ENCODE assay signal across 24 cellular contexts in genomic region chr3:56365905-56366640, GRCh38.
DNase-seq lines count a peak whose midpoint lies in the region; ATAC-seq and TF ChIP-seq lines count a peak whose summit lies in the region.
"Had no signal": no experiment of that assay in that cellular context is flagged by ENCODE, and none has a peak within 500 bp of the region (broad histone marks: within the 10 kb centered on the region; RNA-seq: fewer than 3 reads in every experiment).

No MANE protein-coding gene starts in this region.

- TF ChIP-seq CTCF in smooth muscle cell (IDR thresholded peaks at IDR 0.05; ENCODE audit: borderline replicate concordance, insufficient read depth, poor library complexity, severe bottlenecking): no peak
- no peak for TF ChIP-seq CTCF in uterus (IDR thresholded peaks at IDR 0.05)
- no peak for TF ChIP-seq CTCF in thyroid gland (IDR thresholded peaks at IDR 0.05)

- DNase-seq in NCI-H446 treated with DMSO at 0.1 percent for 48 hours (lab: John Stamatoyannopoulos, UW) (peak; percentile 47), caudate nucleus (lab: John Stamatoyannopoulos, UW) (peak in 3 of 61 donors; percentile 2 to 35 (median 6)), smooth muscle cell (lab: John Stamatoyannopoulos, UW; ENCODE audit: unreplicated experiment) (no peak), uterus (no peak), thyroid gland (no peak)
- DNase-seq: activated CD4-positive, alpha-beta memory T cell treated with anti-CD3 and anti-CD28 coated beads, Interleukin-2, amount 10 ng/mL, durations not matched to agents 7 days and 5 days; activated CD4-positive, CD25-positive, alpha-beta regulatory T cell treated with anti-CD3 and anti-CD28 coated beads, Interleukin-2, amount 50 U/mL, for 72 hours; activated CD8-positive, alpha-beta memory T cell treated with anti-CD3 and anti-CD28 coated beads, Interleukin-2, amount 50 U/mL, for 48 hours; Caco-2; DND-41; heart left ventricle; Karpas-422; mammary epithelial cell; NCI-H1417 treated with DMSO at 0.1 percent for 48 hours; NCI-H226; NCI-H748 treated with DMSO at 0.1 percent for 48 hours; RPMI8226; stomach; trophoblast cell had no signal

- H3K27me3 ChIP-seq in smooth muscle cell (ENCODE audit: low read depth) (no peaks in the 10 kb centered on the region), uterus (no peaks in the 10 kb centered on the region), thyroid gland (no peaks in the 10 kb centered on the region)
- H3K27me3 ChIP-seq: heart left ventricle, neutrophil, stomach had no signal

- no peaks in the 10 kb centered on the region for H4K20me1 ChIP-seq in smooth muscle cell (ENCODE audit: low read depth)

- H3K4me2 ChIP-seq in smooth muscle cell: peak overlapping the region; percentile 23

- H3K4me3 ChIP-seq in mesodermal cell (ENCODE audit: extremely low read depth, insufficient read depth, low read length, poor library complexity, severe bottlenecking) (no peak overlapping the region), smooth muscle cell (no peak overlapping the region), uterus (no peak overlapping the region), thyroid gland (replicated peaks in 1 of 3) (no peak overlapping the region)
- H3K4me3 ChIP-seq: heart left ventricle, skin epidermis, stomach had no signal

- no peak for ATAC-seq in HG02571 (IDR thresholded peaks at IDR 0.05; ENCODE audit: unreplicated experiment)
- ATAC-seq: heart left ventricle had no signal

- intact Hi-C loops in uterus (cut with DNase I; ENCODE audit: low total_unique reads) (no loop called here), thyroid gland (cut with DNase I) (no loop called here)

- peaks cover 8% of the 10 kb centered on the region for H3F3A ChIP-seq in smooth muscle cell (ENCODE audit: low read depth)

- H3K4me1 ChIP-seq in mesodermal cell (ENCODE audit: control insufficient read depth, insufficient read depth, low read length, poor library complexity, severe bottlenecking): peaks cover 5% of the 10 kb centered on the region
- peaks cover 22% of the 10 kb centered on the region for H3K4me1 ChIP-seq in smooth muscle cell (ENCODE audit: low read depth)
- no peaks in the 10 kb centered on the region for H3K4me1 ChIP-seq in uterus
- no peaks in the 10 kb centered on the region for H3K4me1 ChIP-seq in thyroid gland
- H3K4me1 ChIP-seq: Caco-2, heart left ventricle had no signal

- 84 to 87% methylated on average over 3 to 4 of the region's 4 CpGs for WGBS in mesodermal cell (ENCODE audit: insufficient coverage in 2 of 2), 2 experiments
- WGBS in smooth muscle cell (ENCODE audit: low lambda C conversion rate): 52% methylated on average over 4 of the region's 4 CpGs
- WGBS in thyroid gland, 2 donors: 50 to 66% methylated on average over 4 of the region's 4 CpGs

- H3K36me3 ChIP-seq in mesodermal cell (ENCODE audit: control insufficient read depth, insufficient read depth, low read length) (no peaks in the 10 kb centered on the region), smooth muscle cell (ENCODE audit: low read depth) (no peaks in the 10 kb centered on the region), uterus (no peaks in the 10 kb centered on the region), thyroid gland (no peaks in the 10 kb centered on the region)
- H3K36me3 ChIP-seq: heart left ventricle, neutrophil, stomach had no signal

- no peak overlapping the region for H2AFZ ChIP-seq in smooth muscle cell (ENCODE audit: low read depth)

- H3K27ac ChIP-seq in caudate nucleus (ENCODE audit: low read depth, low read length): peak overlapping the region; percentile 18
- peak overlapping the region; percentile 43 for H3K27ac ChIP-seq in mesodermal cell (ENCODE audit: low read depth, low read length, severe bottlenecking)
- H3K27ac ChIP-seq in smooth muscle cell (ENCODE audit: low read depth): peak overlapping the region; percentile 50
- H3K27ac ChIP-seq in uterus: no peak overlapping the region
- no peak overlapping the region for H3K27ac ChIP-seq in thyroid gland
- H3K27ac ChIP-seq: heart left ventricle, HL-60, neutrophil, skin epidermis, stomach had no signal

- H3K9ac ChIP-seq in smooth muscle cell (ENCODE audit: low read depth): no peak overlapping the region

- no peaks in the 10 kb centered on the region for H3K79me2 ChIP-seq in smooth muscle cell (ENCODE audit: low read depth)

- TF ChIP-seq POLR2A in uterus (IDR thresholded peaks at IDR 0.05) (no peak), thyroid gland (IDR thresholded peaks at IDR 0.05) (no peak)

- H3K9me3 ChIP-seq in mesodermal cell (ENCODE audit: control insufficient read depth, low read length) (no peaks in the 10 kb centered on the region), smooth muscle cell (replicated peaks; ENCODE audit: low read depth) (no peaks in the 10 kb centered on the region), uterus (no peaks in the 10 kb centered on the region), thyroid gland (no peaks in the 10 kb centered on the region)
- H3K9me3 ChIP-seq: Caco-2, heart left ventricle, neutrophil, stomach had no signal

Comparison
In these comparisons a context has a peak if more than half of its experiments do, and no peak if none do; other contexts are left out.
1. H3K27ac ChIP-seq: peak in caudate nucleus (single experiment), mesodermal cell (single experiment) and smooth muscle cell (single experiment); none in uterus (0 of 2) and thyroid gland (0 of 3).